ENCODE assay signal across 8 cellular contexts in genomic region chr1:108590947-108591346, GRCh38. TPM values are rescaled to one million over a fixed set of nuclear protein-coding genes. Genes with fewer than 3 reads are reported as not detected.
DNase-seq lines count a peak whose midpoint lies in the region; ATAC-seq, FAIRE-seq and TF ChIP-seq lines count a peak whose summit lies in the region.

No MANE protein-coding gene starts in this region.

- TF ChIP-seq POLR2A in GM12891 (IDR thresholded peaks at IDR 0.05; ENCODE audit: low read depth, low read length) (no peak), gastrocnemius medialis (IDR thresholded peaks at IDR 0.05) (no peak)

- H3K9me3 ChIP-seq in gastrocnemius medialis (no peaks in the 10 kb centered on the region), neural progenitor cell (ENCODE audit: low read depth) (no peaks in the 10 kb centered on the region)

- H3K4me1 ChIP-seq in gastrocnemius medialis = peaks cover 0 to 4% of the 10 kb centered on the region in 2 donors
- H3K4me1 ChIP-seq in neural progenitor cell = no peaks in the 10 kb centered on the region

- H3K27ac ChIP-seq in gastrocnemius medialis (peak overlapping the region; percentile 35 to 53 (median 49)), neural progenitor cell (no peak overlapping the region)

- H3K79me2 ChIP-seq in neural progenitor cell (ENCODE audit: low read depth) = peaks cover 3% of the 10 kb centered on the region

- intact Hi-C loops in gastrocnemius medialis (cut with DNase I; ENCODE audit: low total_unique reads) = no loop called here

- peaks cover 3% of the 10 kb centered on the region for H3K9me3 Mint-ChIP-seq in neural progenitor cell

- H3K36me3 Mint-ChIP-seq in neural progenitor cell = no peaks in the 10 kb centered on the region

- in situ Hi-C loops in gastrocnemius medialis (cut with MboI; ENCODE audit: low sequenced_read_pairs in 4 of 4) = no loop called here

- peak; percentile 64 for FAIRE-seq in GM12891 (lab: Jason Lieb, UNC)

- H3K27me3 ChIP-seq in gastrocnemius medialis (no peaks in the 10 kb centered on the region), neural progenitor cell (no peaks in the 10 kb centered on the region)

- no peaks in the 10 kb centered on the region for H3K27me3 Mint-ChIP-seq in neural progenitor cell (ENCODE audit: insufficient read depth, low read depth)

- H3K36me3 ChIP-seq in gastrocnemius medialis (no peaks in the 10 kb centered on the region), neural progenitor cell (no peaks in the 10 kb centered on the region)

- no peak overlapping the region for H3K9ac ChIP-seq in neural progenitor cell

- H3F3A ChIP-seq in neural progenitor cell (ENCODE audit: low read depth) = no peaks in the 10 kb centered on the region

- TF ChIP-seq CTCF in fibroblast of pulmonary artery (IDR thresholded peaks at IDR 0.05; ENCODE audit: low read length, missing control alignments) = no peak
- TF ChIP-seq CTCF in gastrocnemius medialis (IDR thresholded peaks at IDR 0.05 in 4 of 5, conservative IDR thresholded peaks at IDR 0.05 in 1 of 5) = no peak
- TF ChIP-seq CTCF in neural progenitor cell (IDR thresholded peaks at IDR 0.05) = no peak

- H2AFZ ChIP-seq in neural progenitor cell (replicated peaks) = no peak overlapping the region

- no peak for DNase-seq in GM12891 (ENCODE audit: insufficient read length, low spot score)
- peak; percentile 99 for DNase-seq in fibroblast of pulmonary artery (ENCODE audit: low read depth)
- DNase-seq in gastrocnemius medialis = no peak
- DNase-seq in mucosa of gallbladder (ENCODE audit: low spot score) = no peak
- DNase-seq in neural progenitor cell (ENCODE audit: low spot score) = no peak

- H3K4me1 Mint-ChIP-seq in neural progenitor cell = peaks cover 2% of the 10 kb centered on the region

- H3K4me3 ChIP-seq in fibroblast of pulmonary artery (replicated peaks; ENCODE audit: low read depth, low read length) (no peak overlapping the region), gastrocnemius medialis (no peak overlapping the region), neural progenitor cell (no peak overlapping the region)

- H3K4me3 Mint-ChIP-seq in neural progenitor cell = no peak overlapping the region

- ATAC-seq in SK-N-SH treated with all-trans-retinoic acid at 6 μM for 48 hours (peak; percentile 82), gastrocnemius medialis (peak; percentile 72 to 77), GM19035 (IDR thresholded peaks at IDR 0.05; ENCODE audit: unreplicated experiment) (no peak), GM18502 (IDR thresholded peaks at IDR 0.05; ENCODE audit: poor library complexity, unreplicated experiment) (no peak)

- no peaks in the 10 kb centered on the region for H4K20me1 ChIP-seq in neural progenitor cell (ENCODE audit: low read depth)

- H3K27ac Mint-ChIP-seq in neural progenitor cell = no peak overlapping the region

- H3K4me2 ChIP-seq in neural progenitor cell = no peak overlapping the region

TF ChIP-seq in GM12891, 5 proteins besides CTCF, POLR2A, EP300 and RAD21:
- TF ChIP-seq PAX5 (IDR thresholded peaks at IDR 0.05; ENCODE audit: insufficient read depth, low read length, severe bottlenecking) (no peak), TAF1 (IDR thresholded peaks at IDR 0.05; ENCODE audit: low read depth, low read length) (no peak), SPI1 (IDR thresholded peaks at IDR 0.05; ENCODE audit: low read depth, low read length) (no peak), POU2F2 (IDR thresholded peaks at IDR 0.05; ENCODE audit: low read depth, low read length) (no peak), POLR2AphosphoS5 (IDR thresholded peaks at IDR 0.05; ENCODE audit: low read depth, low read length) (no peak)

TF ChIP-seq in SK-N-SH treated with all-trans-retinoic acid at 6 μM for 48 hours, 23 proteins besides CTCF, POLR2A, EP300 and RAD21:
- TF ChIP-seq ZNF565 (CRISPR knock-in tag; conservative IDR thresholded peaks at IDR 0.05; ENCODE audit: low read depth) (no peak), ZFP3 (CRISPR knock-in tag; IDR thresholded peaks at IDR 0.05) (no peak), ZNF8 (CRISPR knock-in tag; IDR thresholded peaks at IDR 0.05) (no peak), ESRRG (CRISPR knock-in tag; IDR thresholded peaks at IDR 0.05) (no peak), ZC3H10 (CRISPR knock-in tag; IDR thresholded peaks at IDR 0.05) (peak; percentile 78; the same call in 1 of the 2 replicates), CREB5 (CRISPR knock-in tag; IDR thresholded peaks at IDR 0.05; ENCODE audit: low read depth) (0 out of 2 replicates have a peak, but pooled peaks have one; percentile 15), PATZ1 (CRISPR knock-in tag; IDR thresholded peaks at IDR 0.05; ENCODE audit: borderline replicate concordance) (0 out of 2 replicates have a peak, but pooled peaks have one; percentile 78), ISL1 (CRISPR knock-in tag; IDR thresholded peaks at IDR 0.05) (peak; percentile 99), TOX (CRISPR knock-in tag; IDR thresholded peaks at IDR 0.05; ENCODE audit: borderline replicate concordance) (peak; percentile 83)

RNA-seq across cellular contexts. Expression of gene EEIG2, which starts 31.0 kb away (rescaled TPM):
- 3.5 TPM for polyA plus RNA-seq in GM12891 (2012; ENCODE audit: low read depth, missing spikeins)
- total RNA-seq in gastrocnemius medialis (1 to 10 TPM in 3 of 4 donors, under 1 TPM in 1; 0.41 to 3.6 (median 1.5) TPM), mucosa of gallbladder (20.7 TPM), neural progenitor cell (ENCODE audit: low replicate concordance) (6.6 and 8.8 TPM in 2 replicates)

Comparison
In these comparisons a context has a peak if more than half of its experiments do, and no peak if none do; other contexts are left out.
1. ATAC-seq: peak in SK-N-SH treated with all-trans-retinoic acid at 6 μM for 48 hours (single experiment) and gastrocnemius medialis (2 of 2); none in GM19035 (single experiment) and GM18502 (single experiment).